33 cellular contexts compared by ENCODE assay signal in genomic region chr4:69894706-69895105, GRCh38.
"Had no signal": no experiment of that assay in that cellular context is flagged by ENCODE, and none has a peak within 500 bp of the region (broad histone marks: within the 10 kb centered on the region; RNA-seq: fewer than 3 reads in every experiment).

No MANE protein-coding gene starts in this region.

- H3K27ac Mint-ChIP-seq: activated B cell treated with CpG ODN at 0.5 μM for 24 hours; activated CD4-positive, alpha-beta memory T cell treated with anti-CD3 and anti-CD28 coated beads for 36 hours; activated CD4-positive, alpha-beta T cell treated with anti-CD3 and anti-CD28 coated beads, Interleukin-2, amount 10 ng/mL, durations not matched to agents 24 days and 14 days; activated CD8-positive, alpha-beta T cell treated with anti-CD3 and anti-CD28 coated beads for 36 hours; activated naive CD4-positive, alpha-beta T cell treated with anti-CD3 and anti-CD28 coated beads for 36 hours; activated naive CD4-positive, alpha-beta T cell treated with anti-CD3 and anti-CD28 coated beads, Interleukin-2, amount 50 U/mL, for 72 hours; activated naive CD8-positive, alpha-beta T cell treated with anti-CD3 and anti-CD28 coated beads for 36 hours; activated T-cell treated with anti-CD3 and anti-CD28 coated beads, Interleukin-2, amount 50 U/mL, for 72 hours; activated T-helper 1 cell treated with anti-CD3 and anti-CD28 coated beads, Interleukin-12 subunit alpha, Interleukin-12 subunit beta, Interleukin-2, Interleukin-4 antibody, amounts not matched to agents 30 ng/mL and 10 ng/mL and 1 ng/mL, durations not matched to agents 14 hours and 24 hours and 36 hours; activated T-helper 17 cell treated with anti-CD3 and anti-CD28 coated beads, Interleukin-2, amount 50 U/mL, for 72 hours; T-helper 1 cell treated with Interleukin-12 subunit alpha and Interleukin-12 subunit beta and Interleukin-4 antibody, amounts not matched to agents 30 μg/mL and 1 μg/mL, for 36 hours; T-helper 2 cell treated with Interferon-gamma antibody and Interleukin-4, amounts not matched to agents 5 μg/mL and 100 μg/mL, for 36 hours had no signal

- H3K36me3 Mint-ChIP-seq: activated CD4-positive, alpha-beta memory T cell treated with anti-CD3 and anti-CD28 coated beads for 36 hours; activated naive CD4-positive, alpha-beta T cell treated with anti-CD3 and anti-CD28 coated beads, Interleukin-2, amount 50 U/mL, for 72 hours; activated naive CD8-positive, alpha-beta T cell treated with anti-CD3 and anti-CD28 coated beads for 36 hours had no signal

- H3K27me3 Mint-ChIP-seq: activated B cell treated with CpG ODN at 0.5 μM for 24 hours had no signal

- H3K4me1 Mint-ChIP-seq: activated B cell treated with CpG ODN at 0.5 μM for 24 hours; activated CD4-positive, alpha-beta T cell treated with anti-CD3 and anti-CD28 coated beads, Interleukin-2, amount 10 ng/mL, durations not matched to agents 24 days and 14 days; activated naive CD8-positive, alpha-beta T cell treated with anti-CD3 and anti-CD28 coated beads for 36 hours; activated T-helper 17 cell treated with anti-CD3 and anti-CD28 coated beads, Interleukin-2, amount 50 U/mL, for 72 hours had no signal

- DNase-seq: activated B cell treated with CpG ODN at 0.5 μM for 24 hours; activated CD4-positive, alpha-beta memory T cell treated with anti-CD3 and anti-CD28 coated beads for 36 hours; activated CD4-positive, alpha-beta T cell treated with anti-CD3 and anti-CD28 coated beads for 4 hours; activated CD4-positive, alpha-beta T cell treated with anti-CD3 and anti-CD28 coated beads, Interleukin-2, amount 10 ng/mL, durations not matched to agents 24 days and 14 days; activated CD4-positive, alpha-beta T cell treated with anti-CD3 and anti-CD28 coated beads, Interleukin-2, amount 50 U/mL, for 1 hour; activated CD4-positive, alpha-beta T cell treated with anti-CD3 and anti-CD28 coated beads, Interleukin-2, amount 50 U/mL, for 4 hours; activated CD4-positive, CD25-positive, alpha-beta regulatory T cell treated with anti-CD3 and anti-CD28 coated beads, Interleukin-2, amount 50 U/mL, for 72 hours; activated CD8-positive, alpha-beta memory T cell treated with anti-CD3 and anti-CD28 coated beads, Interleukin-2, amount 50 U/mL, for 4 hours; activated CD8-positive, alpha-beta T cell treated with anti-CD3 and anti-CD28 coated beads for 36 hours; activated effector memory CD4-positive, alpha-beta T cell treated with anti-CD3 and anti-CD28 coated beads, Interleukin-2, amount 50 U/mL, for 16 hours; activated gamma-delta T cell treated with Interleukin-2 at 50 U/mL for 16 hours; activated naive CD4-positive, alpha-beta T cell; activated naive CD4-positive, alpha-beta T cell treated with anti-CD3 and anti-CD28 coated beads for 36 hours; activated naive CD4-positive, alpha-beta T cell treated with anti-CD3 and anti-CD28 coated beads, Interleukin-2, amount 50 U/mL, for 16 hours; activated naive CD8-positive, alpha-beta T cell treated with anti-CD3 and anti-CD28 coated beads for 36 hours; activated T-cell treated with anti-CD3 and anti-CD28 coated beads for 4 hours; activated T-cell treated with anti-CD3 and anti-CD28 coated beads, Interleukin-2, amount 50 U/mL, for 1 hour; activated T-cell treated with anti-CD3 and anti-CD28 coated beads, Interleukin-2, amount 50 U/mL, for 4 hours; activated T-cell treated with anti-CD3 and anti-CD28 coated beads, Interleukin-2, amount 50 U/mL, for 72 hours; adrenal gland; amniotic stem cell; aorta; body of pancreas; brain microvascular endothelial cell; central memory CD4-positive, alpha-beta T cell; T-helper 1 cell; T-helper 2 cell; T-helper 9 cell had no signal

- ATAC-seq: activated CD8-positive, alpha-beta T cell treated with anti-CD3 and anti-CD28 coated beads for 36 hours; activated naive CD4-positive, alpha-beta T cell treated with anti-CD3 and anti-CD28 coated beads, Interleukin-2, amount 50 U/mL, for 72 hours; activated T-cell treated with anti-CD3 and anti-CD28 coated beads, Interleukin-2, amount 50 U/mL, for 4 hours; activated T-cell treated with anti-CD3 and anti-CD28 coated beads, Interleukin-2, amount 50 U/mL, for 72 hours; activated T-helper 17 cell treated with anti-CD3 and anti-CD28 coated beads, Interleukin-2, amount 50 U/mL, for 72 hours; body of pancreas had no signal

- H3K9me3 Mint-ChIP-seq: activated B cell treated with CpG ODN at 0.5 μM for 24 hours; activated CD4-positive, alpha-beta memory T cell treated with anti-CD3 and anti-CD28 coated beads for 36 hours; activated CD4-positive, alpha-beta T cell treated with anti-CD3 and anti-CD28 coated beads, Interleukin-2, amount 10 ng/mL, durations not matched to agents 24 days and 14 days; activated CD8-positive, alpha-beta T cell treated with anti-CD3 and anti-CD28 coated beads for 36 hours; activated naive CD4-positive, alpha-beta T cell treated with anti-CD3 and anti-CD28 coated beads for 36 hours; activated naive CD4-positive, alpha-beta T cell treated with anti-CD3 and anti-CD28 coated beads, Interleukin-2, amount 50 U/mL, for 72 hours; activated naive CD8-positive, alpha-beta T cell treated with anti-CD3 and anti-CD28 coated beads for 36 hours; activated T-cell treated with anti-CD3 and anti-CD28 coated beads, Interleukin-2, amount 50 U/mL, for 4 hours; activated T-cell treated with anti-CD3 and anti-CD28 coated beads, Interleukin-2, amount 50 U/mL, for 72 hours; activated T-helper 1 cell treated with anti-CD3 and anti-CD28 coated beads, Interleukin-12 subunit alpha, Interleukin-12 subunit beta, Interleukin-2, Interleukin-4 antibody, amounts not matched to agents 30 ng/mL and 10 ng/mL and 1 ng/mL, durations not matched to agents 14 hours and 24 hours and 36 hours; activated T-helper 17 cell treated with anti-CD3 and anti-CD28 coated beads, Interleukin-2, amount 50 U/mL, for 72 hours; T-helper 1 cell treated with Interleukin-12 subunit alpha and Interleukin-12 subunit beta and Interleukin-4 antibody, amounts not matched to agents 30 μg/mL and 1 μg/mL, for 36 hours; T-helper 2 cell treated with Interferon-gamma antibody and Interleukin-4, amounts not matched to agents 5 μg/mL and 100 μg/mL, for 36 hours had no signal

- H3K4me3 Mint-ChIP-seq: activated B cell treated with CpG ODN at 0.5 μM for 24 hours; activated CD4-positive, alpha-beta memory T cell treated with anti-CD3 and anti-CD28 coated beads for 36 hours; activated CD4-positive, alpha-beta T cell treated with anti-CD3 and anti-CD28 coated beads, Interleukin-2, amount 10 ng/mL, durations not matched to agents 24 days and 14 days; activated CD8-positive, alpha-beta T cell treated with anti-CD3 and anti-CD28 coated beads for 36 hours; activated naive CD4-positive, alpha-beta T cell treated with anti-CD3 and anti-CD28 coated beads for 36 hours; activated naive CD8-positive, alpha-beta T cell treated with anti-CD3 and anti-CD28 coated beads for 36 hours; activated T-cell treated with anti-CD3 and anti-CD28 coated beads, Interleukin-2, amount 50 U/mL, for 4 hours; activated T-cell treated with anti-CD3 and anti-CD28 coated beads, Interleukin-2, amount 50 U/mL, for 72 hours; activated T-helper 1 cell treated with anti-CD3 and anti-CD28 coated beads, Interleukin-12 subunit alpha, Interleukin-12 subunit beta, Interleukin-2, Interleukin-4 antibody, amounts not matched to agents 30 ng/mL and 10 ng/mL and 1 ng/mL, durations not matched to agents 14 hours and 24 hours and 36 hours; activated T-helper 17 cell treated with anti-CD3 and anti-CD28 coated beads, Interleukin-2, amount 50 U/mL, for 72 hours; T-helper 1 cell treated with Interleukin-12 subunit alpha and Interleukin-12 subunit beta and Interleukin-4 antibody, amounts not matched to agents 30 μg/mL and 1 μg/mL, for 36 hours; T-helper 2 cell treated with Interferon-gamma antibody and Interleukin-4, amounts not matched to agents 5 μg/mL and 100 μg/mL, for 36 hours had no signal
